ENCODE assay signal across 19 cellular contexts in genomic region chr4:52200339-52200725, GRCh38.
DNase-seq lines count a peak whose midpoint lies in the region; ATAC-seq, FAIRE-seq and TF ChIP-seq lines count a peak whose summit lies in the region.
"Had no signal": no experiment of that assay in that cellular context is flagged by ENCODE, and none has a peak within 500 bp of the region (broad histone marks: within the 10 kb centered on the region; RNA-seq: fewer than 3 reads in every experiment).

No MANE protein-coding gene starts in this region.

- H3K4me1 Mint-ChIP-seq in GM23338: peaks cover 34% of the 10 kb centered on the region
- H3K4me1 Mint-ChIP-seq in effector memory CD8-positive, alpha-beta T cell (ENCODE audit: low read depth in 2 of 2): no peaks in the 10 kb centered on the region
- H3K4me1 Mint-ChIP-seq: CD14-positive monocyte had no signal

- WGBS in K562 (ENCODE audit: insufficient coverage, low coverage, missing lambda C conversion rate): 2% methylated on average over 4 of the region's 4 CpGs
- no CpG with 5 or more reads among the region's 4 CpGs for WGBS in mesendoderm (ENCODE audit: extremely low coverage, insufficient coverage, low lambda C conversion rate)

- no peaks in the 10 kb centered on the region for H3K9me3 ChIP-seq in K562 (replicated peaks; ENCODE audit: control insufficient read depth, insufficient read depth, low read depth, low read length)

- no peak overlapping the region for H3K9ac ChIP-seq in K562 (ENCODE audit: insufficient read depth in 1 of 2, low read depth in 2 of 2, low read length in 2 of 2)
- no peak overlapping the region for H3K9ac ChIP-seq in mesendoderm (ENCODE audit: low read length)
- H3K9ac ChIP-seq: GM23248 had no signal

- H3K9me1 ChIP-seq in K562 (ENCODE audit: control insufficient read depth, insufficient read depth, low read length): no peaks in the 10 kb centered on the region

- H3K27me3 ChIP-seq in GM23338 (ENCODE audit: insufficient read depth) (no peaks in the 10 kb centered on the region), K562 (ENCODE audit: control insufficient read depth in 2 of 2, insufficient read depth in 2 of 2, low read length in 2 of 2) (no peaks in the 10 kb centered on the region), mesendoderm (ENCODE audit: insufficient read depth, low read length, poor library complexity) (no peaks in the 10 kb centered on the region)

- H2AK5ac ChIP-seq in mesendoderm (ENCODE audit: low read length): no peak overlapping the region

- CTCF ChIA-PET in K562 (lab: Yijun Ruan, JAX; ENCODE audit: low intra/inter-chr PET ratio): no interaction called here

- H4K5ac ChIP-seq in mesendoderm (ENCODE audit: low read length): no peak overlapping the region

- H4K20me1 ChIP-seq in GM23338 (replicated peaks; ENCODE audit: insufficient read depth) (no peaks in the 10 kb centered on the region), K562 (replicated peaks; ENCODE audit: control insufficient read depth, insufficient read depth, low read length) (no peaks in the 10 kb centered on the region)

- no peak for TF ChIP-seq POLR2A in K562 (conservative IDR thresholded peaks at IDR 0.05)

- H3K4me3 Mint-ChIP-seq in GM23338: no peak overlapping the region
- H3K4me3 Mint-ChIP-seq in effector memory CD8-positive, alpha-beta T cell: no peak overlapping the region
- H3K4me3 Mint-ChIP-seq: CD14-positive monocyte; CD8-positive, alpha-beta T cell had no signal

- in situ Hi-C loops in K562 (cut with MboI): no loop called here

- POLR2A ChIA-PET in K562 (lab: Yijun Ruan, JAX): interaction anchor here (0.6 kb wide), 1 partner anchor 144 kb away, joined by 5 read pairs; no protein-coding TSS in a partner anchor

- H3K4me2 ChIP-seq in GM23338 (no peak overlapping the region), K562 (ENCODE audit: insufficient read depth, low read length) (no peak overlapping the region), mesendoderm (ENCODE audit: low read length) (no peak overlapping the region)

- no peak overlapping the region for H4K8ac ChIP-seq in mesendoderm (ENCODE audit: low read depth, low read length)

- DNase-seq in A172 (ENCODE audit: low spot score): peak; percentile 0
- peak; percentile 14 for DNase-seq in GM23338 (ENCODE audit: low spot score)
- no peak for DNase-seq in K562 (ENCODE audit: extremely low read depth in 1 of 4, low spot score in 3 of 4)
- DNase-seq in mesendoderm: peak; percentile 65
- no peak for DNase-seq in DMS 273 treated with DMSO at 0.1 percent for 48 hours (lab: John Stamatoyannopoulos, UW)
- no peak for DNase-seq in GM19240 (ENCODE audit: insufficient read length, low spot score)
- DNase-seq in effector memory CD8-positive, alpha-beta T cell: no peak
- no peak for DNase-seq in substantia nigra (lab: John Stamatoyannopoulos, UW)
- DNase-seq: 8988T; CD8-positive, alpha-beta T cell; COR-L47; DND-41; GDM1; H7 had no signal

- no peak overlapping the region for H3K27ac Mint-ChIP-seq in GM23338
- no peak overlapping the region for H3K27ac Mint-ChIP-seq in effector memory CD8-positive, alpha-beta T cell
- H3K27ac Mint-ChIP-seq: CD14-positive monocyte; CD8-positive, alpha-beta T cell had no signal

- no peak overlapping the region for H3K4ac ChIP-seq in mesendoderm (ENCODE audit: low read depth, low read length)

- H2BK15ac ChIP-seq in mesendoderm (replicated peaks; ENCODE audit: low read depth): no peak overlapping the region

- TF ChIP-seq RAD21 in K562 (CRISPR knock-in tag; conservative IDR thresholded peaks at IDR 0.05 in 1 of 2, IDR thresholded peaks at IDR 0.05 in 1 of 2): no peak

- no peaks in the 10 kb centered on the region; the same call in 1 of the 2 replicates for H3F3A ChIP-seq in GM23338 (replicated peaks; ENCODE audit: low read depth)

- no peaks in the 10 kb centered on the region; the same call in 2 of the 3 replicates for H3K36me3 Mint-ChIP-seq in GM23338 (ENCODE audit: low read depth)
- H3K36me3 Mint-ChIP-seq in effector memory CD8-positive, alpha-beta T cell (ENCODE audit: insufficient read depth): no peaks in the 10 kb centered on the region
- H3K36me3 Mint-ChIP-seq: CD14-positive monocyte; CD8-positive, alpha-beta T cell had no signal

- no peaks in the 10 kb centered on the region for H3K79me2 ChIP-seq in GM23338 (replicated peaks; ENCODE audit: insufficient read depth)
- no peaks in the 10 kb centered on the region for H3K79me2 ChIP-seq in K562 (ENCODE audit: control insufficient read depth, insufficient read depth, low read length)
- no peaks in the 10 kb centered on the region for H3K79me2 ChIP-seq in mesendoderm (ENCODE audit: control insufficient read depth, insufficient read depth, low read length)

- no peak overlapping the region for H3K23ac ChIP-seq in mesendoderm (ENCODE audit: low read length)

- no peaks in the 10 kb centered on the region for H3K27me3 Mint-ChIP-seq in GM23338 (ENCODE audit: insufficient read depth, low read depth, poor library complexity)
- H3K27me3 Mint-ChIP-seq in effector memory CD8-positive, alpha-beta T cell: no peaks in the 10 kb centered on the region

- TF ChIP-seq CTCF in GM23338 (conservative IDR thresholded peaks at IDR 0.05; ENCODE audit: low read depth in 2 of 2) (no peak), K562 (IDR thresholded peaks at IDR 0.05 in 2 of 3, conservative IDR thresholded peaks at IDR 0.05 in 1 of 3; ENCODE audit: insufficient read depth in 2 of 3, low read depth in 1 of 3, low read length in 3 of 3) (no peak)

- no peaks in the 10 kb centered on the region; the same call in none of the 3 replicates for H3K9me3 Mint-ChIP-seq in GM23338
- H3K9me3 Mint-ChIP-seq in effector memory CD8-positive, alpha-beta T cell: peaks cover 0 to 7% of the 10 kb centered on the region in 2 donors

- no TSS peak for BruUV-seq in K562 (replicated peaks; lab: Mats Ljungman, UMichigan)

- H3K4me1 ChIP-seq in GM23338 (ENCODE audit: insufficient read depth) (peaks cover 24% of the 10 kb centered on the region; the same call in 1 of the 2 replicates), K562 (replicated peaks in 1 of 2; ENCODE audit: control insufficient read depth in 2 of 2, insufficient read depth in 2 of 2, low read length in 2 of 2) (no peaks in the 10 kb centered on the region), mesendoderm (ENCODE audit: control insufficient read depth, low read depth, low read length) (no peaks in the 10 kb centered on the region)

- H2AFZ ChIP-seq in GM23338 (0 out of 2 replicates have a peak overlapping the region, but pooled peaks have one; percentile 3), K562 (ENCODE audit: low read depth, low read length) (no peak overlapping the region)
- H2AFZ ChIP-seq: GM23248 had no signal

- intact Hi-C loops in K562 (cut with micrococcal nuclease): no loop called here

- no peak for TF ChIP-seq EP300 in K562 (IDR thresholded peaks at IDR 0.05; ENCODE audit: low read length)

- no peak for ATAC-seq in GM23338
- ATAC-seq in K562: no peak
- ATAC-seq in effector memory CD8-positive, alpha-beta T cell (replicated peaks): no peak
- ATAC-seq: CD8-positive, alpha-beta T cell had no signal

- peaks cover 9% of the 10 kb centered on the region for H3K9me2 ChIP-seq in GM23338 (ENCODE audit: insufficient read depth)

- H3K4me3 ChIP-seq in GM23338 (no peak overlapping the region), K562 (no peak overlapping the region), mesendoderm (ENCODE audit: low read length) (no peak overlapping the region)
- H3K4me3 ChIP-seq: GM23248 had no signal

- H2BK120ac ChIP-seq in mesendoderm (ENCODE audit: low read depth, low read length): no peak overlapping the region

- no peak overlapping the region for H3K18ac ChIP-seq in mesendoderm (ENCODE audit: low read length)

- no peaks in the 10 kb centered on the region for H3K79me1 ChIP-seq in mesendoderm (ENCODE audit: low read length)

- H2BK5ac ChIP-seq in mesendoderm (ENCODE audit: low read length): no peak overlapping the region

- no peak overlapping the region for H3K56ac ChIP-seq in mesendoderm (ENCODE audit: low read length)

- H3K36me3 ChIP-seq in GM23338 (ENCODE audit: insufficient read depth): no peaks in the 10 kb centered on the region
- no peaks in the 10 kb centered on the region for H3K36me3 ChIP-seq in K562 (ENCODE audit: control insufficient read depth, insufficient read depth, low read length)
- no peaks in the 10 kb centered on the region for H3K36me3 ChIP-seq in mesendoderm (ENCODE audit: control insufficient read depth, insufficient read depth, low read length)

- peak; percentile 44 for FAIRE-seq in K562 (lab: Jason Lieb, UNC)
- FAIRE-seq: D721Med, GM12892, GM19239 had no signal

- H3K27ac ChIP-seq in GM23338 (ENCODE audit: low read depth) (no peak overlapping the region), K562 (ENCODE audit: extremely low read depth, low read depth, low read length) (no peak overlapping the region), mesendoderm (ENCODE audit: low read depth, low read length) (no peak overlapping the region), substantia nigra (ENCODE audit: low read depth, low read length, poor library complexity, severe bottlenecking) (no peak overlapping the region)
- H3K27ac ChIP-seq: GM23248 had no signal

TF ChIP-seq in GM23338, 12 proteins besides CTCF, POLR2A, EP300 and RAD21:
- TF ChIP-seq CREB1 (CRISPR knock-in tag; IDR thresholded peaks at IDR 0.05; ENCODE audit: low read depth): no peak
- no peak for TF ChIP-seq JUNB (IDR thresholded peaks at IDR 0.05; ENCODE audit: unreplicated experiment)

TF ChIP-seq in K562, 482 proteins besides CTCF, POLR2A, EP300 and RAD21 (continues in another document):
- TF ChIP-seq ZC3H11A (IDR thresholded peaks at IDR 0.05; ENCODE audit: low read depth, low read length) (no peak), ETS2 (tag; IDR thresholded peaks at IDR 0.05; ENCODE audit: borderline replicate concordance, poor library complexity, severe bottlenecking) (no peak), ZNF3 (CRISPR knock-in tag; IDR thresholded peaks at IDR 0.05) (no peak), ZNF830 (CRISPR knock-in tag; IDR thresholded peaks at IDR 0.05) (no peak), ZNF551 (CRISPR knock-in tag; IDR thresholded peaks at IDR 0.05) (no peak), ARID2 (IDR thresholded peaks at IDR 0.05) (no peak), ARNT (IDR thresholded peaks at IDR 0.05) (no peak), FOXO4 (CRISPR knock-in tag; IDR thresholded peaks at IDR 0.05) (no peak), ZNF76 (CRISPR knock-in tag; IDR thresholded peaks at IDR 0.05; ENCODE audit: borderline replicate concordance) (no peak), POLR2H (tag; IDR thresholded peaks at IDR 0.05; ENCODE audit: low read depth) (no peak), ZNF140 (CRISPR knock-in tag; IDR thresholded peaks at IDR 0.05) (no peak)

Comparison
In these comparisons a context has a peak if more than half of its experiments do, and no peak if none do; other contexts are left out.
1. DNase-seq: peak in A172 (single experiment), GM23338 (single experiment) and mesendoderm (single experiment); none in K562 (0 of 4), DMS 273 treated with DMSO at 0.1 percent for 48 hours (single experiment), GM19240 (single experiment), effector memory CD8-positive, alpha-beta T cell (0 of 3) and substantia nigra (0 of 49).